ENCODE assay signal across 8 cellular contexts in genomic region chr19:16417660-16418596, GRCh38. TPM values are rescaled to one million over a fixed set of nuclear protein-coding genes. Genes with fewer than 3 reads are reported as not detected.
A peak's percentile ranks its signal among the peaks of the same experiment; 100 is the strongest.
DNase-seq lines count a peak whose midpoint lies in the region; ATAC-seq and TF ChIP-seq lines count a peak whose summit lies in the region.

No MANE protein-coding gene starts in this region.

- H3K36me3 ChIP-seq in Karpas-422 (ENCODE audit: insufficient read depth, low read length) (peaks cover 18% of the 10 kb centered on the region), kidney epithelial cell (ENCODE audit: control insufficient read depth, insufficient read depth, low read length) (peaks cover 3% of the 10 kb centered on the region)

- H3K4me3 ChIP-seq in GM12864 (ENCODE audit: low read depth, low read length) (no peak overlapping the region), Karpas-422 (ENCODE audit: low read length) (no peak overlapping the region), kidney epithelial cell (ENCODE audit: low read depth, low read length) (no peak overlapping the region)

- no peaks in the 10 kb centered on the region for H3K9me2 ChIP-seq in Karpas-422 (replicated peaks; ENCODE audit: insufficient read depth, low read length)

- no peak overlapping the region for H3K4me2 ChIP-seq in Karpas-422 (ENCODE audit: low read depth, low read length, poor library complexity, severe bottlenecking)

- ATAC-seq in GM21423 (IDR thresholded peaks at IDR 0.05; ENCODE audit: unreplicated experiment): no peak

- TF ChIP-seq CTCF in GM12864 (IDR thresholded peaks at IDR 0.05; ENCODE audit: low read depth, low read length, missing control alignments) (peak; percentile 96), kidney epithelial cell (IDR thresholded peaks at IDR 0.05; ENCODE audit: insufficient read depth, low read length, poor library complexity, severe bottlenecking) (peak; percentile 89)

- H3K27me3 ChIP-seq in Karpas-422 (ENCODE audit: low read length) (no peaks in the 10 kb centered on the region), kidney epithelial cell (ENCODE audit: control insufficient read depth, insufficient read depth, low read length) (no peaks in the 10 kb centered on the region)

- H3K9ac ChIP-seq in Karpas-422 (ENCODE audit: low read length): no peak overlapping the region

- no peak overlapping the region for H3K27ac ChIP-seq in Karpas-422 (ENCODE audit: low read length)

- in situ Hi-C loops in T47D (cut with HindIII; ENCODE audit: low pct_unique_long_range_greater_than_20kb, low sequenced_read_pairs): no loop called here

- H3K79me2 ChIP-seq in Karpas-422 (ENCODE audit: low read length): peaks cover 10% of the 10 kb centered on the region

- H4K20me1 ChIP-seq in Karpas-422 (ENCODE audit: insufficient read depth, low read depth, low read length): 0 out of 2 replicates have a peak, but pooled peaks cover 6% of the 10 kb centered on the region

- H3K4me1 ChIP-seq in Karpas-422 (ENCODE audit: low read length): peaks cover 5% of the 10 kb centered on the region; the same call in 1 of the 2 replicates

- H3K9me3 ChIP-seq in Karpas-422 (ENCODE audit: low read length): no peaks in the 10 kb centered on the region

- H2AFZ ChIP-seq in Karpas-422 (ENCODE audit: low read length): no peak overlapping the region

- no peak for DNase-seq in GM12864 (ENCODE audit: low read depth)
- peak; percentile 90 for DNase-seq in Karpas-422
- DNase-seq in activated CD4-positive, CD25-positive, alpha-beta regulatory T cell (lab: John Stamatoyannopoulos, UW): peak; percentile 44 to 62 (median 48)
- DNase-seq in T47D (ENCODE audit: low read depth in 1 of 2, low spot score in 1 of 2): peak; percentile 68 to 70
- no peak for DNase-seq in kidney epithelial cell (ENCODE audit: low read depth)
- DNase-seq in stimulated activated CD4-positive, alpha-beta T cell treated with anti-CD3 and anti-CD28 coated beads, Interleukin-4, amount 100 ng/mL, for 24 hours: peak; percentile 66
- no peak for DNase-seq in mesenteric fat pad (ENCODE audit: low spot score)

RNA-seq across cellular contexts. Expression of gene EPS15L1, which starts 53.8 kb away (rescaled TPM):
- 35.9 and 65.5 TPM in 2 replicates for total RNA-seq in Karpas-422 (2014; rRNA removed; shearing (Covaris generic); ENCODE audit: low replicate concordance)
- total RNA-seq in kidney epithelial cell (11.1 and 16.0 TPM in 2 replicates), mesenteric fat pad (35.6 TPM)

Comparison
In these comparisons a context has a peak if more than half of its experiments do, and no peak if none do; other contexts are left out.
1. DNase-seq: peak in Karpas-422 (single experiment), activated CD4-positive, CD25-positive, alpha-beta regulatory T cell (4 of 4), T47D (2 of 2) and stimulated activated CD4-positive, alpha-beta T cell treated with anti-CD3 and anti-CD28 coated beads, Interleukin-4, amount 100 ng/mL, for 24 hours (single experiment); none in GM12864 (single experiment), kidney epithelial cell (single experiment) and mesenteric fat pad (single experiment).